In genomic region chr4:39157520-39157919, GRCh38 we compare ENCODE assay signal across 30 cellular contexts.
"Had no signal": no experiment of that assay in that cellular context is flagged by ENCODE, and none has a peak within 500 bp of the region (broad histone marks: within the 10 kb centered on the region; RNA-seq: fewer than 3 reads in every experiment).

No MANE protein-coding gene starts in this region.

- H3K4me1 Mint-ChIP-seq: nephron progenitor cell; neural crest cell; stimulated activated memory B cell treated with anti-CD40 and anti-IgM and Interleukin-4, amounts not matched to agents 10 μg/mL and 1 μg/mL and 100 μg/mL, for 72 hours; stimulated activated naive CD8-positive, alpha-beta T cell treated with anti-CD3 and anti-CD28 coated beads, Interleukin-15, amount 100 ng/mL, for 72 hours had no signal

- H3K9me3 Mint-ChIP-seq: naive thymus-derived CD8-positive, alpha-beta T cell; natural killer cell treated with Interleukin-12 subunit alpha and Interleukin-12 subunit beta and Interleukin-15 and Interleukin-18, amount 100 ng/mL, for 72 hours; nephron progenitor cell; stimulated activated memory B cell treated with anti-CD40 and anti-IgM and Interleukin-4, amounts not matched to agents 10 μg/mL and 1 μg/mL and 100 μg/mL, for 72 hours; stimulated activated naive CD8-positive, alpha-beta T cell treated with anti-CD3 and anti-CD28 coated beads, Interleukin-15, amount 100 ng/mL, for 72 hours; type B pancreatic cell had no signal

- FAIRE-seq: pancreas had no signal

- H3K9me3 ChIP-seq: neutrophil, pancreas, psoas muscle, right lobe of liver, sigmoid colon, spleen, suprapubic skin, testis, tibial artery, transverse colon, upper lobe of right lung, vagina had no signal

- H3K27ac ChIP-seq: neutrophil, pancreas, psoas muscle, right lobe of liver, sigmoid colon, spleen, suprapubic skin, testis, tibial artery, transverse colon, upper lobe of right lung, vagina had no signal

- H3K27me3 ChIP-seq: neutrophil, pancreas, right lobe of liver, sigmoid colon, spleen, suprapubic skin, testis, tibial artery, transverse colon, upper lobe of right lung, vagina had no signal

- H3K36me3 ChIP-seq: neutrophil, pancreas, right lobe of liver, sigmoid colon, spleen, suprapubic skin, tibial artery, transverse colon, upper lobe of right lung, vagina had no signal

- H3K4me3 ChIP-seq: pancreas, psoas muscle, right lobe of liver, sigmoid colon, smooth muscle cell, spleen, suprapubic skin, testis, tibial artery, transverse colon, upper lobe of right lung, vagina had no signal

- DNase-seq: naive thymus-derived CD8-positive, alpha-beta T cell; nephron progenitor cell; nucleus accumbens; pancreas; psoas muscle; right cardiac atrium; right lobe of liver; sigmoid colon; spleen; stimulated activated CD4-positive, alpha-beta T cell treated with anti-CD3 and anti-CD28 coated beads, Interleukin-12 subunit alpha, Interleukin-12 subunit beta, amount 100 ng/mL, for 4 hours; stimulated activated CD4-positive, alpha-beta T cell treated with anti-CD3 and anti-CD28 coated beads, Interleukin-1b, Interleukin-23, amount 100 ng/mL, for 48 hours; stimulated activated CD4-positive, alpha-beta T cell treated with anti-CD3 and anti-CD28 coated beads, Interleukin-4, amount 100 ng/mL, for 1 hour; stimulated activated CD4-positive, alpha-beta T cell treated with anti-CD3 and anti-CD28 coated beads, Interleukin-4, amount 100 ng/mL, for 4 hours; stimulated activated CD8-positive, alpha-beta memory T cell treated with anti-CD3 and anti-CD28 coated beads, Interleukin-4, amount 100 ng/mL, for 48 hours; stimulated activated naive CD4-positive, alpha-beta T cell; stimulated activated naive CD8-positive, alpha-beta T cell treated with anti-CD3 and anti-CD28 coated beads, Interleukin-15, amount 100 ng/mL, for 72 hours; stimulated activated naive CD8-positive, alpha-beta T cell treated with anti-CD3 and anti-CD28 coated beads, Interleukin-15, Interleukin-2, amounts not matched to agents 100 U/mL and 50 U/mL, for 24 hours; substantia nigra; testis; tibial artery; transverse colon; upper lobe of right lung had no signal

- ATAC-seq: naive thymus-derived CD8-positive, alpha-beta T cell; natural killer cell treated with Interleukin-12 subunit alpha and Interleukin-12 subunit beta and Interleukin-15 and Interleukin-18, amount 100 ng/mL, for 72 hours; pancreas; psoas muscle; right cardiac atrium; stimulated activated memory B cell treated with anti-CD40 and anti-IgM and Interleukin-4, amounts not matched to agents 10 μg/mL and 1 μg/mL and 100 μg/mL, for 72 hours; stimulated activated naive CD8-positive, alpha-beta T cell treated with anti-CD3 and anti-CD28 coated beads, Interleukin-15, amount 100 ng/mL, for 72 hours; stimulated activated naive CD8-positive, alpha-beta T cell treated with anti-CD3 and anti-CD28 coated beads, Interleukin-15, Interleukin-2, amounts not matched to agents 100 U/mL and 50 U/mL, for 24 hours; upper lobe of right lung had no signal

- H3K4me1 ChIP-seq: pancreas, psoas muscle, right lobe of liver, sigmoid colon, spleen, suprapubic skin, testis, tibial artery, transverse colon, upper lobe of right lung, vagina had no signal

- H3K36me3 Mint-ChIP-seq: naive thymus-derived CD8-positive, alpha-beta T cell; natural killer cell treated with Interleukin-12 subunit alpha and Interleukin-12 subunit beta and Interleukin-15 and Interleukin-18, amount 100 ng/mL, for 72 hours; stimulated activated memory B cell treated with anti-CD40 and anti-IgM and Interleukin-4, amounts not matched to agents 10 μg/mL and 1 μg/mL and 100 μg/mL, for 72 hours; type B pancreatic cell had no signal

- H3K4me2 ChIP-seq: smooth muscle cell had no signal

- H3K27ac Mint-ChIP-seq: naive thymus-derived CD8-positive, alpha-beta T cell; natural killer cell treated with Interleukin-12 subunit alpha and Interleukin-12 subunit beta and Interleukin-15 and Interleukin-18, amount 100 ng/mL, for 72 hours; nephron progenitor cell; stimulated activated memory B cell treated with anti-CD40 and anti-IgM and Interleukin-4, amounts not matched to agents 10 μg/mL and 1 μg/mL and 100 μg/mL, for 72 hours; stimulated activated naive CD8-positive, alpha-beta T cell treated with anti-CD3 and anti-CD28 coated beads, Interleukin-15, amount 100 ng/mL, for 72 hours; type B pancreatic cell had no signal

- H3K4me3 Mint-ChIP-seq: naive thymus-derived CD8-positive, alpha-beta T cell; natural killer cell treated with Interleukin-12 subunit alpha and Interleukin-12 subunit beta and Interleukin-15 and Interleukin-18, amount 100 ng/mL, for 72 hours; nephron progenitor cell; neural crest cell; stimulated activated memory B cell treated with anti-CD40 and anti-IgM and Interleukin-4, amounts not matched to agents 10 μg/mL and 1 μg/mL and 100 μg/mL, for 72 hours; stimulated activated naive CD8-positive, alpha-beta T cell treated with anti-CD3 and anti-CD28 coated beads, Interleukin-15, amount 100 ng/mL, for 72 hours; type B pancreatic cell had no signal

- H3K27me3 Mint-ChIP-seq: stimulated activated memory B cell treated with anti-CD40 and anti-IgM and Interleukin-4, amounts not matched to agents 10 μg/mL and 1 μg/mL and 100 μg/mL, for 72 hours; stimulated activated naive CD8-positive, alpha-beta T cell treated with anti-CD3 and anti-CD28 coated beads, Interleukin-15, amount 100 ng/mL, for 72 hours; type B pancreatic cell had no signal
